In the genomic region with DNA sequence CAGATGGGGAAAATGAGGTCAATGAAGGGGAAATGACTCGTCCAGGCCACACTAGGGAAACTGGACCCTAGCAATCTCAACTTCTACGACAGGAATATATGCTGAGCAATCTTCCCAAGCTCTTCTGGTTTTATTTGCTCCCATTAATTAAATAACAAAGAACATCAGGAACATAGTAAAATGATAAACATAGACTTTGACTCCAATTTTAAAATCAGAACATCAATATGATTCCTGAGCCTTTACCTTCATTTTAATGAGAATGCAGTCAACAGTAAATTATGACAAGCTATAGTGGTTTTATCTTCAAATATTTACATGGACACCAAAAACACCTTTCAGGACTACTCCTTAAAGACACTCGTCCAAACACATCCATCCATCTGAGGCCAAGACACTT, we compare ENCODE assay signal across 16 cellular contexts.
DNase-seq lines count a peak whose midpoint lies in the region; ATAC-seq and TF ChIP-seq lines count a peak whose summit lies in the region.
"Had no signal": no experiment of that assay in that cellular context is flagged by ENCODE, and none has a peak within 500 bp of the region (broad histone marks: within the 10 kb centered on the region; RNA-seq: fewer than 3 reads in every experiment).

No MANE protein-coding gene starts in this region.

- no peak for TF ChIP-seq POLR2A in lower leg skin (IDR thresholded peaks at IDR 0.05)

- no peak for ATAC-seq in HG02678 (IDR thresholded peaks at IDR 0.05; ENCODE audit: unreplicated experiment)
- ATAC-seq: CD8-positive, alpha-beta T cell had no signal

- H3K4me3 ChIP-seq in lower leg skin (ENCODE audit: low read depth, poor library complexity, severe bottlenecking) = no peak overlapping the region
- H3K4me3 ChIP-seq: BLaER1 had no signal

- TF ChIP-seq CTCF in 22Rv1 (IDR thresholded peaks at IDR 0.05) (no peak), VCaP (conservative IDR thresholded peaks at IDR 0.05) (no peak), lower leg skin (IDR thresholded peaks at IDR 0.05) (no peak)

- intact Hi-C loops in lower leg skin (cut with DNase I; ENCODE audit: low total_unique reads) = no loop called here

- peak; percentile 7 for DNase-seq in ELR (ENCODE audit: low read depth)
- no peak for DNase-seq in GM03348 (ENCODE audit: low spot score)
- no peak for DNase-seq in lower leg skin (ENCODE audit: low spot score in 2 of 2)
- DNase-seq: 8988T; ACHN; BE2C; Caco-2; Calu3; CD4-positive, alpha-beta T cell; CD8-positive, alpha-beta T cell; DMS79 treated with DMSO at 0.1 percent for 48 hours; GDM1 had no signal

- H3K27ac ChIP-seq in 22Rv1 (peak overlapping the region; percentile 38; the same call in 1 of the 2 replicates), VCaP (peak overlapping the region; percentile 64)
- H3K27ac ChIP-seq: BLaER1 had no signal

- 79 to 88% methylated on average over 3 of the region's 3 CpGs for WGBS in lower leg skin, 2 donors
